ENCODE assay signal across 8 cellular contexts in the genomic region with DNA sequence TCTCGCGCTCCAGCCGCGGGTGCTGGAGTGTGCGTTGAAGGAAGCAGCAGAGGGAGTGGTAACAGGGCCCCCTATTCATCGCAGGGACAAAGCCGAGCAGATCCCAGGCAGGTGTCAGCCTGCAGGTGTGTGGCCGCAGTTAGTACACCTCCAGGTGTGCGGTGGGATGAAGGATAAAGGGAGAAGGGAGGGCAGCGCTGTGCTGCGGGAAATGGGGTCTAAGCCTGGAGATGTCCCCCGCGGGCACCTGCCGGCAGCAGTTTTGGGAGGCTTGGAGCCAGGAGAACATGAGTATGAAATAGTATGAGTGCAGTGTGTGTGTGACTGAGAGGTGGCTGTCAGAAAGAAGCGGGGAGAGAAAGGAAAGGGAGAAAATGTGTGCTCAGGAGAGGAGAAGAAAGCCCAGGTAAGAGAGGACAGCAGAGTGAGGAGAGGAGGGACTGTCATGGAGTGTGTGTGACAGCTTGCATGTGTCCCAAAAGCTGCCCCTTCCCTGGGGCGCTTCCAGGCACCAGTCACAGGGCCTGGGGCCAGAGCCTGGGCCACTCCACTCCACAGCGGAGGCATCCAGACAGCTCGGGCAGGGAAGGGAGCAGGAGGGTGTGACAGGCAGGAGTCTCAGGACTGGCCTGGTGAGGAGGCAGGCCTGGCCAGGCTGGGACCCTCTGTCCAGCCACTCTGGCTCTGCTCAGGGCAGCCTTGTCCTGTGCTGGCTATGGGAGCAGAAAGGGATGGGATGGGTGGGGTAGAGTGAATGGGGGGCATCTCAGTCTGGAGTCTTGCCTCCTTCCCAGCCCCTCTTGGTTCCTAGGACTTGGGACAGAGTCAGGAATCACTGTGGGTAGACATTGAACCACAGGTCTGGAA. TPM values are rescaled to one million over a fixed set of nuclear protein-coding genes. Genes with fewer than 3 reads are reported as not detected.
DNase-seq lines count a peak whose midpoint lies in the region; ATAC-seq and TF ChIP-seq lines count a peak whose summit lies in the region.

No MANE protein-coding gene starts in this region.

- intact Hi-C loops in Panc1 (cut with micrococcal nuclease; ENCODE audit: unreplicated experiment): loop anchor here (10.0 kb wide), 1 partner anchor 71 kb away; no protein-coding TSS in a partner anchor

- WGBS in GM23248 (ENCODE audit: low coverage in 1 of 2, low lambda C conversion rate in 2 of 2, missing lambda C conversion rate in 2 of 2), 2 experiments: 37% methylated on average over 17 to 18 of the region's 18 CpGs

- ATAC-seq in Panc1 (no peak), HG02678 (IDR thresholded peaks at IDR 0.05; ENCODE audit: unreplicated experiment) (no peak)

- H3K9ac ChIP-seq in GM23248 (peak overlapping the region; percentile 56), rectal smooth muscle tissue (ENCODE audit: low read length) (peak overlapping the region; percentile 43)

- H3K79me2 ChIP-seq in GM23248 (ENCODE audit: insufficient read depth): no peaks in the 10 kb centered on the region

- no peaks in the 10 kb centered on the region for H3K9me2 ChIP-seq in GM23248 (ENCODE audit: insufficient read depth)

- H2AFZ ChIP-seq in GM23248: peak overlapping the region; percentile 60

- H3K27ac ChIP-seq in GM23248: no peak overlapping the region
- H3K27ac ChIP-seq in Panc1 (ENCODE audit: low read length): no peak overlapping the region
- H3K27ac ChIP-seq in rectal smooth muscle tissue (ENCODE audit: low read depth, low read length): peak overlapping the region; percentile 53

- no peaks in the 10 kb centered on the region for H3K36me3 ChIP-seq in GM23248 (ENCODE audit: low read depth)
- no peaks in the 10 kb centered on the region for H3K36me3 ChIP-seq in Panc1 (ENCODE audit: control insufficient read depth, insufficient read depth, low read length)
- H3K36me3 ChIP-seq in rectal smooth muscle tissue (ENCODE audit: control insufficient read depth, insufficient read depth, low read length): no peaks in the 10 kb centered on the region

- CTCF ChIA-PET in Panc1 (lab: Charles Lee): no interaction called here

- TF ChIP-seq CTCF in Panc1 (IDR thresholded peaks at IDR 0.05) (no peak), foreskin fibroblast (IDR thresholded peaks at IDR 0.05; ENCODE audit: low read depth, low read length) (no peak)

- H3K27me3 ChIP-seq in GM23248 (replicated peaks; ENCODE audit: insufficient read depth) (no peaks in the 10 kb centered on the region), Panc1 (ENCODE audit: control insufficient read depth, insufficient read depth, low read length) (no peaks in the 10 kb centered on the region), rectal smooth muscle tissue (ENCODE audit: control insufficient read depth, insufficient read depth, low read length) (no peaks in the 10 kb centered on the region)

- no peaks in the 10 kb centered on the region for H3F3A ChIP-seq in GM23248 (ENCODE audit: insufficient read depth)

- H3K9me3 ChIP-seq in GM23248 (ENCODE audit: low read depth): no peaks in the 10 kb centered on the region
- H3K9me3 ChIP-seq in Panc1 (ENCODE audit: control insufficient read depth, insufficient read depth, low read depth, low read length): no peaks in the 10 kb centered on the region

- H3K4me1 ChIP-seq in GM23248 (ENCODE audit: insufficient read depth) (no peaks in the 10 kb centered on the region; the same call in 1 of the 2 replicates), Panc1 (ENCODE audit: control insufficient read depth, insufficient read depth, low read length) (no peaks in the 10 kb centered on the region), rectal smooth muscle tissue (ENCODE audit: control insufficient read depth, insufficient read depth, low read length) (peaks cover 24% of the 10 kb centered on the region)

- POLR2A ChIA-PET in Panc1 (lab: Charles Lee): interaction anchor here (1.0 kb wide), 1 partner anchor 20 kb away, joined by 3 read pairs; no protein-coding TSS in a partner anchor

- H3K4me3 ChIP-seq in GM23248 (peak overlapping the region; percentile 66), Panc1 (ENCODE audit: low read depth in 2 of 2, low read length in 2 of 2) (peak overlapping the region; percentile 26 to 36; a peak in 2 of 4 replicates), foreskin fibroblast (ENCODE audit: low read depth in 1 of 2, low read length in 2 of 2) (peak overlapping the region; percentile 47 to 61), rectal smooth muscle tissue (ENCODE audit: low read length) (peak overlapping the region; percentile 64)

- in situ Hi-C loops in GM23248 (cut with MboI): no loop called here
- in situ Hi-C loops in Panc1 (cut with HindIII; ENCODE audit: low pct_unique_long_range_greater_than_20kb, low sequenced_read_pairs): no loop called here

- peak overlapping the region; percentile 57 for H3K4me2 ChIP-seq in GM23248 (ENCODE audit: unreplicated experiment)

- no TSS peak for BruUV-seq in Panc1 (replicated peaks; lab: Mats Ljungman, UMichigan)

- DNase-seq in GM23248 (no peak), Panc1 (ENCODE audit: low read depth, low spot score) (no peak), foreskin fibroblast (no peak), GM19240 (ENCODE audit: insufficient read length, low spot score) (no peak), D341Med (ENCODE audit: low spot score) (no peak)
- DNase-seq in activated naive CD4-positive, alpha-beta T cell treated with anti-CD3 and anti-CD28 coated beads, Interleukin-2, amount 50 U/mL, for 16 hours: no peak

- no peaks in the 10 kb centered on the region for H4K20me1 ChIP-seq in GM23248 (ENCODE audit: insufficient read depth)

RNA-seq across cellular contexts. Expression of a gene that starts 0.8 kb away (rescaled TPM):
- total RNA-seq in GM23248 (2014; rRNA removed; shearing (Covaris generic)): 2.9 and 18.2 TPM in 2 replicates
- polyA plus RNA-seq in GM23248 (2016; fragmentation: Nextera tagmentation; extraction: Ambion mirVana): 1.3 and 2.5 TPM in 2 replicates
- 3.0 TPM for total RNA-seq in Panc1 (2021; ENCODE audit: unreplicated experiment)
- 6.2 TPM for polyA plus RNA-seq in Panc1 (2012; ENCODE audit: insufficient read length)

RNA-seq across cellular contexts. Expression of a gene that starts 5.7 kb away (rescaled TPM):
- 1.6 TPM in 1 of 2 replicates, not detected in the other for total RNA-seq in GM23248 (2014; rRNA removed; shearing (Covaris generic))
- polyA plus RNA-seq in GM23248 (2016; fragmentation: Nextera tagmentation; extraction: Ambion mirVana): 20.3 and 22.3 TPM in 2 replicates
- 84.4 TPM for total RNA-seq in Panc1 (2021; ENCODE audit: unreplicated experiment)
- 144 TPM for polyA plus RNA-seq in Panc1 (2012; ENCODE audit: insufficient read length)

RNA-seq across cellular contexts. Expression of a gene that starts 10.7 kb away (rescaled TPM):
- 0.13 TPM in 1 of 2 replicates, not detected in the other for total RNA-seq in GM23248 (2014; rRNA removed; shearing (Covaris generic))
- polyA plus RNA-seq in GM23248 (2016; fragmentation: Nextera tagmentation; extraction: Ambion mirVana): 0.41 and 0.54 TPM in 2 replicates
- not detected for total RNA-seq in Panc1 (2021; ENCODE audit: unreplicated experiment)
- polyA plus RNA-seq in Panc1 (2012; ENCODE audit: insufficient read length): not detected

RNA-seq across cellular contexts. Expression of a gene that starts 13.3 kb away (rescaled TPM):
- 34.9 and 63.9 TPM in 2 replicates for total RNA-seq in GM23248 (2014; rRNA removed; shearing (Covaris generic))
- polyA plus RNA-seq in GM23248 (2016; fragmentation: Nextera tagmentation; extraction: Ambion mirVana): 85.2 and 85.4 TPM in 2 replicates
- total RNA-seq in Panc1 (2021; ENCODE audit: unreplicated experiment): 70.2 TPM
- 150 TPM for polyA plus RNA-seq in Panc1 (2012; ENCODE audit: insufficient read length)

RNA-seq across cellular contexts. Expression of a gene that starts 19.3 kb away (rescaled TPM):
- total RNA-seq in GM23248 (2014; rRNA removed; shearing (Covaris generic)): not detected in 2 replicates
- polyA plus RNA-seq in GM23248 (2016; fragmentation: Nextera tagmentation; extraction: Ambion mirVana): not detected in 2 replicates
- total RNA-seq in Panc1 (2021; ENCODE audit: unreplicated experiment): not detected
- 0.50 TPM for polyA plus RNA-seq in Panc1 (2012; ENCODE audit: insufficient read length)

Comparison
In these comparisons a context has a peak if more than half of its experiments do, and no peak if none do; other contexts are left out.
1. RNA of a gene that starts 5.7 kb away (total RNA-seq): 84.4 TPM in Panc1 (single experiment); 1.6 TPM in GM23248; every median in the first group is over 10 times any median in the second.
2. Peak in every context shown above with its lines, with median percentiles within 50 percentile points of each other: H3K4me3 ChIP-seq.